Comparison of ENCODE assay signal across 19 cellular contexts in the genomic region with DNA sequence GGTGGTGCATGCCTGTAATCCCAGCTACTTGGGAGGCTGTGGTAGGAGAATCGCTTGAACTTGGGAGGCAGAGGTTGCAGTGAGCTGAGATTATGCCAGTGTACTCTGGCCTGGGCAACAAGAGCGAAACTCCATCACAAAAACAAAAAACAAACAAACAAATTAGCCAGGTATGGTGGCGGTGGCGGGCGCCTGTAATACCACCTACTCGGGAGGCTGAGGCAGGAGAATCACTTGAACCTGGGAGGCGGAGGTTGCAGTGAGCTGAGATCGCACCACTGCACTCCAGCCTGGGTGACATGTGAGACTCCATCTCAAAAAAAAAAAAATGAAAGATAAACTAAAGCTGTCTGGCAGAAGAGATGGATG. TPM values are rescaled to one million over a fixed set of nuclear protein-coding genes. Genes with fewer than 3 reads are reported as not detected.
"Had no signal": no experiment of that assay in that cellular context is flagged by ENCODE, and none has a peak within 500 bp of the region (broad histone marks: within the 10 kb centered on the region; RNA-seq: fewer than 3 reads in every experiment).

No MANE protein-coding gene starts in this region.

RNA-seq across cellular contexts. Expression of a gene that starts 2.0 kb away (rescaled TPM):
- total RNA-seq: ascending aorta, mesenteric fat pad had no signal

RNA-seq across cellular contexts. Expression of a gene that starts 20.3 kb away (rescaled TPM):
- total RNA-seq: ascending aorta, left ventricle myocardium inferior, myocyte had no signal

RNA-seq across cellular contexts. Expression of a gene that starts 22.3 kb away (rescaled TPM):
- total RNA-seq: ascending aorta, thyroid gland had no signal

RNA-seq across cellular contexts. Expression of a gene that starts 34.0 kb away (rescaled TPM):
- total RNA-seq: ascending aorta; chondrocyte; endothelial cell of umbilical vein; fibroblast of lung; fibroblast of villous mesenchyme; gastroesophageal sphincter; hepatocyte; mesenteric fat pad; mucosa of descending colon; natural killer cell treated with Interleukin-12 subunit alpha and Interleukin-12 subunit beta and Interleukin-15 and Interleukin-18, amount 100 ng/mL, for 72 hours; progenitor cell of endocrine pancreas; renal cortical epithelial cell; right lobe of liver; stomach; thyroid gland; upper lobe of right lung had no signal
- polyA plus RNA-seq: endothelial cell of umbilical vein, fibroblast of lung, ovary had no signal
